In genomic region chr10:115566867-115567266, GRCh38 we compare ENCODE assay signal across 21 cellular contexts.
DNase-seq lines count a peak whose midpoint lies in the region; ATAC-seq and TF ChIP-seq lines count a peak whose summit lies in the region.
"Had no signal": no experiment of that assay in that cellular context is flagged by ENCODE, and none has a peak within 500 bp of the region (broad histone marks: within the 10 kb centered on the region; RNA-seq: fewer than 3 reads in every experiment).

No MANE protein-coding gene starts in this region.

- H3K4me1 ChIP-seq in mucosa of descending colon (ENCODE audit: low read depth) = no peaks in the 10 kb centered on the region
- H3K4me1 ChIP-seq: Caco-2, Peyer's patch had no signal

- no peak overlapping the region for H3K4me3 ChIP-seq in mucosa of descending colon
- H3K4me3 ChIP-seq: MG63, Peyer's patch had no signal

- intact Hi-C loops in mucosa of descending colon (cut with DNase I, micrococcal nuclease) = no loop called here

- H3K9me3 ChIP-seq in mucosa of descending colon = no peaks in the 10 kb centered on the region
- H3K9me3 ChIP-seq: Caco-2, MG63, Peyer's patch, SK-N-SH had no signal

- no peak for ATAC-seq in mucosa of descending colon

- DNase-seq in NCI-H1105 treated with DMSO at 0.1 percent for 48 hours (lab: John Stamatoyannopoulos, UW) (peak; percentile 0), NCI-H1105 (lab: John Stamatoyannopoulos, UW) (no peak), COR-L47 (lab: John Stamatoyannopoulos, UW) (peak; percentile 36), NCI-H1930 (lab: John Stamatoyannopoulos, UW) (peak; percentile 17 to 70), kidney tubule cell (ENCODE audit: low spot score) (peak; percentile 1), mesenteric fat pad (ENCODE audit: low spot score) (no peak), mucosa of descending colon (no peak)
- DNase-seq in stimulated activated naive CD4-positive, alpha-beta T cell (lab: John Stamatoyannopoulos, UW) = no peak
- DNase-seq: Caco-2, DND-41, GDM1, HCEC 1CT, KBM-7, MG63, NCI-H1436 treated with DMSO at 0.1 percent for 48 hours, NCI-H2171, NCI-H524, Peyer's patch, Right ventricle myocardium superior, SK-N-SH, T-helper 1 cell had no signal

- no peaks in the 10 kb centered on the region for H3K36me3 ChIP-seq in mucosa of descending colon (ENCODE audit: low read depth)
- H3K36me3 ChIP-seq: MG63, Peyer's patch had no signal

- no peak for TF ChIP-seq CTCF in mucosa of descending colon (IDR thresholded peaks at IDR 0.05)

Comparison
In these comparisons a context has a peak if more than half of its experiments do, and no peak if none do; other contexts are left out.
1. DNase-seq: peak in NCI-H1105 treated with DMSO at 0.1 percent for 48 hours (single experiment), COR-L47 (single experiment), NCI-H1930 (2 of 2) and kidney tubule cell (single experiment); none in NCI-H1105 (single experiment), mesenteric fat pad (single experiment), stimulated activated naive CD4-positive, alpha-beta T cell (0 of 6) and mucosa of descending colon (0 of 3).